ENCODE assay signal across 33 cellular contexts in the genomic region with DNA sequence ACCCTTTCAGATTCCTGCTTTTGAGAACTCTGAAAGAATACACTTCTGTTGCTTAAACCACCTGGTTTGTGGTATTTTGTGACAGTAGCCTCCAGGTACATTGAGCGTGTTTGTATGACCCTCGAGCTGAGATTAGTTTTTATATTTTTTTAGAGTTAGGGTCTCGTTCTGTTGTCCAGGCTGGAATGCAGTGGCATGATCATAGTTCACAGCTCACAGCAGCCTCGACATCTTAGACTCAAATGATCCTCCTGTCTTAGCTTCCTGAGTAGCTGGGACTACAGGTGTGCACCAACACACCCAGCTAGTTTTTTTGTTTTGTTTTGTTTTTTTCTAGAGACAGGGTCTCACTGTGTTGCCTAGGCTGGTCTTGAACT.
"Had no signal": no experiment of that assay in that cellular context is flagged by ENCODE, and none has a peak within 500 bp of the region (broad histone marks: within the 10 kb centered on the region; RNA-seq: fewer than 3 reads in every experiment).

No MANE protein-coding gene starts in this region.

- DNase-seq: activated B cell treated with CpG ODN at 0.5 μM for 24 hours; activated CD4-positive, alpha-beta memory T cell treated with anti-CD3 and anti-CD28 coated beads for 36 hours; activated CD4-positive, alpha-beta T cell treated with anti-CD3 and anti-CD28 coated beads for 4 hours; activated CD4-positive, alpha-beta T cell treated with anti-CD3 and anti-CD28 coated beads, Interleukin-2, amount 50 U/mL, for 1 hour; activated CD4-positive, CD25-positive, alpha-beta regulatory T cell treated with anti-CD3 and anti-CD28 coated beads, Interleukin-2, amount 50 U/mL, for 72 hours; activated CD8-positive, alpha-beta memory T cell treated with anti-CD3 and anti-CD28 coated beads, Interleukin-2, amount 50 U/mL, for 4 hours; activated effector memory CD4-positive, alpha-beta T cell treated with anti-CD3 and anti-CD28 coated beads, Interleukin-2, amount 50 U/mL, for 16 hours; activated naive CD4-positive, alpha-beta T cell; activated naive CD4-positive, alpha-beta T cell treated with anti-CD3 and anti-CD28 coated beads, Interleukin-2, amount 50 U/mL, for 16 hours; activated naive CD8-positive, alpha-beta T cell treated with anti-CD3 and anti-CD28 coated beads for 36 hours; activated T-cell treated with anti-CD3 and anti-CD28 coated beads for 4 hours; activated T-cell treated with anti-CD3 and anti-CD28 coated beads, Interleukin-2, amount 50 U/mL, for 4 hours; amniotic stem cell; aorta; brain microvascular endothelial cell; central memory CD4-positive, alpha-beta T cell; Kasumi-1; MG63; NCI-H1048; NCI-H1436 treated with DMSO at 0.1 percent for 48 hours; NCI-H1694 treated with DMSO at 0.1 percent for 48 hours; NCI-H2029; NCI-H345; NCI-H524 treated with DMSO at 0.1 percent for 48 hours; NK-92 treated with Interleukin-12 subunit alpha and Interleukin-12 subunit beta, amount 100 ng/mL, for 24 hours; PC-3; Right ventricle myocardium superior; SW 1271; T-helper 1 cell; T-helper 2 cell; T-helper 9 cell had no signal

- H3K36me3 ChIP-seq: brain microvascular endothelial cell, MG63 had no signal

- H3K9me3 ChIP-seq: MG63 had no signal

- H3K27ac ChIP-seq: brain microvascular endothelial cell, VCaP had no signal

- ATAC-seq: activated T-cell treated with anti-CD3 and anti-CD28 coated beads, Interleukin-2, amount 50 U/mL, for 4 hours; PC-3 had no signal

- H3K27me3 ChIP-seq: brain microvascular endothelial cell, MG63 had no signal

- FAIRE-seq: RCC 7860 had no signal

- H3K4me3 ChIP-seq: MG63 had no signal
